6 cellular contexts compared by ENCODE assay signal in the genomic region with DNA sequence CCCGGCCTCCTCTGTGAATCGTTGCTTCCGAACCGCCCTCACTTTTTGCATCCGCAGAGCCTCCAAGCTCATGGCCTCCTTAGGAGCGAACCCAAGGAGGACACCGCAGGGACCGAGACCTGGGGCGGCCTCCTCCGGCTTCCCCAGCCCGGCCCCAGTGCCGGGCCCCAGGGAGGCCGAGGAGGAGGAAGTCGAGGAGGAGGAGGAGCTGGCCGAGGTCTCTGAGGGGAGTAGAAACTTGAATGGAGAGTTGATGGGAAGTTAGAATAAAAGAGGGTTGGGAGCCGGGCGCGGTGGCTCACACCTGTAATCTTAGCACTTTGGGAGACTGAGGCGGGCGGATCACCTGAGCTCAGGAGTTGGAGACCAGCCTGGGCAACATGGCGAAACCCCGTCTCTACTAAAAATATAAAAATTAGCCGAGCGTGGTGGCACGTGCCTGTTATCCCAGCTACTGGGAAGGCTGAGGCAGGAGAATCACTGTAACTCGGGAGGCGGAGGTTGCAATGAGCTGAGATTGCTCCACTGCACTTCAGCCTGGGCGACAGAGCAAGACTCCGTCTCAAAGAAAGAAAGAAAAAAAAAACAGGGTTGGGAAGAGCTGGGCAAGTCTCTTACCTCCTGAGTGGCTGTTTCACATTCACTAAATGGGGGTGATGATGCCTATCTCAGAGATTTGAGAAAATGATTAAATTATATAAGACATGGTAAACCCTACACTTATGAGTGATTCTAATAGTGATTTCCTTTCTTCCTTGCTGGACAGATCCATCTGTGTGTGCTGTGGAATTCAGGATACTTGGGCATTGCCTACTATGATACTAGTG. TPM values are rescaled to one million over a fixed set of nuclear protein-coding genes. Genes with fewer than 3 reads are reported as not detected.
DNase-seq lines count a peak whose midpoint lies in the region; ATAC-seq and TF ChIP-seq lines count a peak whose summit lies in the region.

No MANE protein-coding gene starts in this region.

- H3K27me3 Mint-ChIP-seq in Calu3 (ENCODE audit: unreplicated experiment) = no peaks in the 10 kb centered on the region

- intact Hi-C loops in Calu3 (cut with micrococcal nuclease; ENCODE audit: unreplicated experiment) (no loop called here), heart left ventricle (cut with DNase I) (loop anchor here in 1 of 10 donors (5.0 kb wide), 1 partner anchor 37 kb away; the partner anchor contains the start of gene VWA7)

- no peaks in the 10 kb centered on the region for H4K20me1 ChIP-seq in OCI-LY3 (ENCODE audit: insufficient read depth, low read length)

- peaks cover 92% of the 10 kb centered on the region for H3K36me3 Mint-ChIP-seq in Calu3 (ENCODE audit: insufficient read depth, unreplicated experiment)

- TF ChIP-seq CTCF in Calu3 (IDR thresholded peaks at IDR 0.05; ENCODE audit: unreplicated experiment) = no peak
- no peak for TF ChIP-seq CTCF in OCI-LY3 (IDR thresholded peaks at IDR 0.05; ENCODE audit: low read depth, low read length)
- TF ChIP-seq CTCF in heart left ventricle (IDR thresholded peaks at IDR 0.05) = no peak

- no peaks in the 10 kb centered on the region for H3K27me3 ChIP-seq in OCI-LY3 (ENCODE audit: low read depth, low read length)
- no peaks in the 10 kb centered on the region for H3K27me3 ChIP-seq in heart left ventricle
- H3K27me3 ChIP-seq in thymus (ENCODE audit: control insufficient read depth, insufficient read depth) = no peaks in the 10 kb centered on the region

- H3K27ac Mint-ChIP-seq in Calu3 (ENCODE audit: unreplicated experiment) = peak overlapping the region; percentile 94

- CTCF ChIA-PET in Calu3 (lab: Charles Lee) = interaction anchor here (0.6 to 4.8 kb wide), 16 partner anchors 10 to 232 kb away, joined by 3 to 49 read pairs (median 4); partner anchors contain the start of genes ABHD16A, CFB, DDAH2 and DXO

- H3K36me3 ChIP-seq in OCI-LY3 (replicated peaks; ENCODE audit: low read depth, low read length) = peaks cover 26% of the 10 kb centered on the region
- H3K36me3 ChIP-seq in heart left ventricle = peaks cover 0 to 6% (median 0%) of the 10 kb centered on the region in 9 donors
- H3K36me3 ChIP-seq in thymus (ENCODE audit: control insufficient read depth, insufficient read depth) = peaks cover 8% of the 10 kb centered on the region

- peak overlapping the region; percentile 81 for H3K27ac ChIP-seq in OCI-LY3 (ENCODE audit: low read length)
- peak overlapping the region in 10 of 12 donors; percentile 16 to 88 (median 62) for H3K27ac ChIP-seq in heart left ventricle
- H3K27ac ChIP-seq in thymus (ENCODE audit: low read depth) = peak overlapping the region; percentile 75

- DNase-seq in Calu3 = peak; percentile 69
- peak in 3 of 5 donors; percentile 40 to 42 (median 41) for DNase-seq in heart left ventricle
- DNase-seq in iPS-NIHi7 (ENCODE audit: extremely low spot score) = no peak

- H3K4me3 ChIP-seq in OCI-LY3 (ENCODE audit: low read length) = peak overlapping the region; percentile 98
- peak overlapping the region; percentile 40 to 88 (median 74) for H3K4me3 ChIP-seq in heart left ventricle
- peak overlapping the region; percentile 70 for H3K4me3 ChIP-seq in thymus (ENCODE audit: low read length)

- ATAC-seq in heart left ventricle (peak in 2 of 4 donors; percentile 3), GM18868 (IDR thresholded peaks at IDR 0.05; ENCODE audit: unreplicated experiment) (no peak)

- peaks cover 31% of the 10 kb centered on the region for H3K4me1 ChIP-seq in OCI-LY3 (ENCODE audit: low read length)
- H3K4me1 ChIP-seq in heart left ventricle = peaks cover 0 to 39% (median 34%) of the 10 kb centered on the region in 12 donors
- peaks cover 33% of the 10 kb centered on the region for H3K4me1 ChIP-seq in thymus (ENCODE audit: control insufficient read depth, insufficient read depth, low read length)

- H3K4me2 ChIP-seq in OCI-LY3 (ENCODE audit: low read length) = peak overlapping the region; percentile 81

- BruUV-seq in Calu3 (replicated peaks; lab: Mats Ljungman, UMichigan) = TSS peak; percentile 36

- peaks cover 30% of the 10 kb centered on the region for H3K79me2 ChIP-seq in OCI-LY3 (ENCODE audit: low read length)

- H3K4me3 Mint-ChIP-seq in Calu3 (ENCODE audit: low read depth, unreplicated experiment) = peak overlapping the region; percentile 98

- 16 to 39% (median 21%) methylated on average over 21 to 29 of the region's 29 CpGs for WGBS in heart left ventricle, 4 donors
- 6% methylated on average over 29 of the region's 29 CpGs for WGBS in thymus

- no peaks in the 10 kb centered on the region for H3K9me3 Mint-ChIP-seq in Calu3 (ENCODE audit: low read depth, unreplicated experiment)

- no peak overlapping the region for H2AFZ ChIP-seq in OCI-LY3 (ENCODE audit: low read depth, low read length)

- H3K9me3 ChIP-seq in OCI-LY3 (ENCODE audit: insufficient read depth, low read length) (no peaks in the 10 kb centered on the region), heart left ventricle (no peaks in the 10 kb centered on the region), thymus (ENCODE audit: control insufficient read depth) (no peaks in the 10 kb centered on the region)

- peak overlapping the region; percentile 98 for H3K9ac ChIP-seq in OCI-LY3 (ENCODE audit: low read length)

- H3K4me1 Mint-ChIP-seq in Calu3 (ENCODE audit: low read depth, unreplicated experiment) = peaks cover 51% of the 10 kb centered on the region

- no peak for TF ChIP-seq POLR2A in heart left ventricle (IDR thresholded peaks at IDR 0.05)

RNA-seq across cellular contexts. Expression of gene MSH5, which starts 0.8 kb away (rescaled TPM):
- total RNA-seq in Calu3 (2022) (156 and 176 TPM in 2 replicates), heart left ventricle (1 to 10 TPM in 7 of 9 donors, under 1 TPM in 2; 0.44 to 8.4 (median 1.9) TPM)
- polyA plus RNA-seq in heart left ventricle (1 to 10 TPM; 1.0 to 2.3 TPM), thymus (15.2 TPM)

RNA-seq across cellular contexts. Expression of gene CLIC1, which starts 4.3 kb away (rescaled TPM):
- total RNA-seq in Calu3 (2022) (943 and 1,109 TPM in 2 replicates), heart left ventricle (100 to 1,000 TPM in 6 of 9 donors, 10 to 100 TPM in 3; 72.5 to 310 (median 124) TPM)
- polyA plus RNA-seq in heart left ventricle (100 to 1,000 TPM in 1 of 2 donors, 10 to 100 TPM in 1; 68.0 to 392 TPM), thymus (337 TPM)

RNA-seq across cellular contexts. Expression of gene DDAH2, which starts 11.5 kb away (rescaled TPM):
- 81.4 and 89.6 TPM in 2 replicates for total RNA-seq in Calu3 (2022)
- total RNA-seq in heart left ventricle = 10 to 100 TPM; 42.3 to 69.7 (median 53.2) TPM
- polyA plus RNA-seq in heart left ventricle = 10 to 100 TPM; 62.1 to 80.5 TPM
- polyA plus RNA-seq in thymus = 105 TPM

RNA-seq across cellular contexts. Expression of gene MPIG6B, which starts 17.4 kb away (rescaled TPM):
- total RNA-seq in Calu3 (2022) (not detected in 2 replicates), heart left ventricle (under 1 TPM in 7 of 9 donors, not detected in 2; 0.19 to 1.00 (median 0.42) TPM)
- polyA plus RNA-seq in heart left ventricle (under 1 TPM; 0.17 to 0.23 TPM), thymus (0.32 TPM)

RNA-seq across cellular contexts. Expression of gene LY6G6C, which starts 19.1 kb away (rescaled TPM):
- total RNA-seq in Calu3 (2022) = 1.0 TPM in 1 of 2 replicates, not detected in the other
- total RNA-seq in heart left ventricle = under 1 TPM in 1 of 9 donors, not detected in 8; 0.27 TPM
- not detected for polyA plus RNA-seq in heart left ventricle
- polyA plus RNA-seq in thymus = 7.0 TPM

Comparison
In these comparisons a context has a peak if more than half of its experiments do, and no peak if none do; other contexts are left out.
1. RNA of gene MSH5, which starts 0.8 kb away (total RNA-seq): 156 to 176 TPM in Calu3; 0.44 to 8.4 TPM in heart left ventricle; every median in the first group is over 10 times any median in the second.
2. Peak in every context shown above with its lines, with median percentiles within 50 percentile points of each other: H3K27ac ChIP-seq and H3K4me3 ChIP-seq.